In genomic region chr3:50355829-50356552, GRCh38 we compare ENCODE assay signal across 7 cellular contexts. TPM values are rescaled to one million over a fixed set of nuclear protein-coding genes. Genes with fewer than 3 reads are reported as not detected.
DNase-seq lines count a peak whose midpoint lies in the region; ATAC-seq and TF ChIP-seq lines count a peak whose summit lies in the region.
"Had no signal": no experiment of that assay in that cellular context is flagged by ENCODE, and none has a peak within 500 bp of the region (broad histone marks: within the 10 kb centered on the region; RNA-seq: fewer than 3 reads in every experiment).

No MANE protein-coding gene starts in this region.

- no peaks in the 10 kb centered on the region for H3K27me3 ChIP-seq in HAP-1 (ENCODE audit: low read depth)
- H3K27me3 ChIP-seq in adipocyte (replicated peaks; ENCODE audit: control insufficient read depth, insufficient read depth, low read length) = no peaks in the 10 kb centered on the region
- H3K27me3 ChIP-seq: cardiac muscle cell had no signal

- H3K27me3 Mint-ChIP-seq in neural crest cell (ENCODE audit: low read depth) = no peaks in the 10 kb centered on the region

- peak overlapping the region; percentile 4; the same call in 1 of the 2 replicates for H3K4me3 ChIP-seq in HAP-1
- H3K4me3 ChIP-seq in adipocyte (ENCODE audit: low read length) = peak overlapping the region; percentile 93

- no peak for ATAC-seq in HG02678 (IDR thresholded peaks at IDR 0.05; ENCODE audit: unreplicated experiment)

- H3K9me3 ChIP-seq in HAP-1 (no peaks in the 10 kb centered on the region), adipocyte (ENCODE audit: control insufficient read depth, low read length) (no peaks in the 10 kb centered on the region)

- no peak overlapping the region for H3K27ac Mint-ChIP-seq in neural crest cell (ENCODE audit: unreplicated experiment)

- H3K36me3 ChIP-seq in HAP-1 (replicated peaks) = peaks cover 59% of the 10 kb centered on the region
- peaks cover 25% of the 10 kb centered on the region for H3K36me3 ChIP-seq in adipocyte (ENCODE audit: control insufficient read depth, insufficient read depth, low read length, severe bottlenecking)

- peak overlapping the region; percentile 16 for H3K9ac ChIP-seq in adipocyte (ENCODE audit: low read length)

- H3K4me1 ChIP-seq in HAP-1 (peaks cover 23% of the 10 kb centered on the region), adipocyte (ENCODE audit: control insufficient read depth, insufficient read depth, low read length) (peaks cover 40% of the 10 kb centered on the region)

- H3K36me3 Mint-ChIP-seq in neural crest cell (ENCODE audit: low read depth) = no peaks in the 10 kb centered on the region

- in situ Hi-C loops in HAP-1 (cut with MboI; ENCODE audit: low sequenced_read_pairs) = loop anchor here (10.0 kb wide), 1 partner anchor 1029 kb away; the partner anchor contains the start of gene MANF

- H3K9me3 Mint-ChIP-seq in neural crest cell = no peaks in the 10 kb centered on the region

- peaks cover 46% of the 10 kb centered on the region for H3K4me1 Mint-ChIP-seq in neural crest cell

- TF ChIP-seq CTCF in neural crest cell (conservative IDR thresholded peaks at IDR 0.05) (no peak), GM10266 (IDR thresholded peaks at IDR 0.05; ENCODE audit: control insufficient read depth, insufficient read depth, low read depth, missing control alignments) (no peak)

- no peak for DNase-seq in HAP-1 (ENCODE audit: low spot score in 2 of 2)
- no peak for DNase-seq in adipocyte (ENCODE audit: low read depth)
- no peak for DNase-seq in neural crest cell (ENCODE audit: low read depth, low spot score)
- no peak for DNase-seq in HUDEP-2 (lab: John Stamatoyannopoulos, UW; ENCODE audit: unreplicated experiment in 76 of 76)
- DNase-seq in GM10266 (ENCODE audit: extremely low spot score) = no peak

- peak overlapping the region; percentile 93 for H3K4me3 Mint-ChIP-seq in neural crest cell

RNA-seq across cellular contexts. Expression of gene TMEM115, which starts 3.3 kb away (rescaled TPM):
- total RNA-seq in neural crest cell = 37.8 and 39.2 TPM in 2 replicates

RNA-seq across cellular contexts. Expression of gene CYB561D2, which starts 5.3 kb away (rescaled TPM):
- total RNA-seq in neural crest cell = 11.7 and 12.8 TPM in 2 replicates

RNA-seq across cellular contexts. Expression of gene NPRL2, which starts 5.4 kb away (rescaled TPM):
- 29.7 and 30.6 TPM in 2 replicates for total RNA-seq in neural crest cell

RNA-seq across cellular contexts. Expression of gene ZMYND10, which starts 10.5 kb away (rescaled TPM):
- total RNA-seq in neural crest cell = 2.3 and 2.5 TPM in 2 replicates

RNA-seq across cellular contexts. Expression of gene RASSF1, which starts 15.4 kb away (rescaled TPM):
- total RNA-seq in neural crest cell = 15.1 and 16.8 TPM in 2 replicates
